Comparison of ENCODE assay signal across 1 cellular context in the genomic region with DNA sequence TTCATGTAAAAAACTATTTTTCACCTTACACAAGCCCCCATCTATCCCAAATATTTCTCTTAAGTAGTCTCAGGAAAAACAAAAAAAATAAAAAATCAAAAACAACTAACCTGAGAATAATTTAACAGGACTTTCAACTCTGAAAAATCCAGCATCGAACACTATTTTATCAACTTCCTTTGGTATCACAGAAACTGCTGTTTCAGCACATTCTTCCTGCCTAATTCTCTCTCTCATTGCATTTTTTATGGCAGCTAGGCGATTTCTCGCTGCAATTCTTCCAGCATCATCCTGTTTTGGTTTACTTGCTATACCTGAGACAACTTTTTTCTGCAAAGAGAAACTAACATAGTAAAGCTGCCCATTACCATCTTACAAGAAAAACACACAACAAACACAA.
TF ChIP-seq lines count a peak whose summit lies in the region.

No MANE protein-coding gene starts in this region.

TF ChIP-seq in K562, 482 proteins besides CTCF, POLR2A, EP300 and RAD21:
- TF ChIP-seq, protein P1, sequence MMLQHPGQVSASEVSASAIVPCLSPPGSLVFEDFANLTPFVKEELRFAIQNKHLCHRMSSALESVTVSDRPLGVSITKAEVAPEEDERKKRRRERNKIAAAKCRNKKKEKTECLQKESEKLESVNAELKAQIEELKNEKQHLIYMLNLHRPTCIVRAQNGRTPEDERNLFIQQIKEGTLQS (IDR thresholded peaks at IDR 0.05): no peak
- TF ChIP-seq, protein P1 (CRISPR knock-in tag; conservative IDR thresholded peaks at IDR 0.05): no peak
- TF ChIP-seq SMARCC2 (IDR thresholded peaks at IDR 0.05; ENCODE audit: low read depth) (no peak), ZNF217 (CRISPR knock-in tag; IDR thresholded peaks at IDR 0.05) (no peak), ZNF551 (CRISPR knock-in tag; IDR thresholded peaks at IDR 0.05) (no peak), ZNF3 (CRISPR knock-in tag; IDR thresholded peaks at IDR 0.05) (no peak), MAFG (tag; conservative IDR thresholded peaks at IDR 0.05) (peak; percentile 66; the same call in 1 of the 2 replicates), MAFK (IDR thresholded peaks at IDR 0.05; ENCODE audit: low read length) (peak; percentile 84), ZNF316 (IDR thresholded peaks at IDR 0.05) (peak; percentile 88), RBM34 (IDR thresholded peaks at IDR 0.05; ENCODE audit: borderline replicate concordance, insufficient read depth, low read length) (no peak), TEAD1 (CRISPR knock-in tag; IDR thresholded peaks at IDR 0.05) (no peak), C11orf30 (IDR thresholded peaks at IDR 0.05; ENCODE audit: low read depth) (peak; percentile 82), MAFF (IDR thresholded peaks at IDR 0.05; ENCODE audit: low read length) (peak; percentile 80), NCOA2 (IDR thresholded peaks at IDR 0.05; ENCODE audit: partially characterized antibody in 2 of 2) (no peak), MXI1 (IDR thresholded peaks at IDR 0.05; ENCODE audit: low read depth, low read length) (no peak)
- TF ChIP-seq, protein P2, sequence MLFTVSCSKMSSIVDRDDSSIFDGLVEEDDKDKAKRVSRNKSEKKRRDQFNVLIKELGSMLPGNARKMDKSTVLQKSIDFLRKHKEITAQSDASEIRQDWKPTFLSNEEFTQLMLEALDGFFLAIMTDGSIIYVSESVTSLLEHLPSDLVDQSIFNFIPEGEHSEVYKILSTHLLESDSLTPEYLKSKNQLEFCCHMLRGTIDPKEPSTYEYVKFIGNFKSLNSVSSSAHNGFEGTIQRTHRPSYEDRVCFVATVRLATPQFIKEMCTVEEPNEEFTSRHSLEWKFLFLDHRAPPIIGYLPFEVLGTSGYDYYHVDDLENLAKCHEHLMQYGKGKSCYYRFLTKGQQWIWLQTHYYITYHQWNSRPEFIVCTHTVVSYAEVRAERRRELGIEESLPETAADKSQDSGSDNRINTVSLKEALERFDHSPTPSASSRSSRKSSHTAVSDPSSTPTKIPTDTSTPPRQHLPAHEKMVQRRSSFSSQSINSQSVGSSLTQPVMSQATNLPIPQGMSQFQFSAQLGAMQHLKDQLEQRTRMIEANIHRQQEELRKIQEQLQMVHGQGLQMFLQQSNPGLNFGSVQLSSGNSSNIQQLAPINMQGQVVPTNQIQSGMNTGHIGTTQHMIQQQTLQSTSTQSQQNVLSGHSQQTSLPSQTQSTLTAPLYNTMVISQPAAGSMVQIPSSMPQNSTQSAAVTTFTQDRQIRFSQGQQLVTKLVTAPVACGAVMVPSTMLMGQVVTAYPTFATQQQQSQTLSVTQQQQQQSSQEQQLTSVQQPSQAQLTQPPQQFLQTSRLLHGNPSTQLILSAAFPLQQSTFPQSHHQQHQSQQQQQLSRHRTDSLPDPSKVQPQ (CRISPR knock-in tag; IDR thresholded peaks at IDR 0.05; ENCODE audit: borderline replicate concordance): no peak
- TF ChIP-seq, protein P3, sequence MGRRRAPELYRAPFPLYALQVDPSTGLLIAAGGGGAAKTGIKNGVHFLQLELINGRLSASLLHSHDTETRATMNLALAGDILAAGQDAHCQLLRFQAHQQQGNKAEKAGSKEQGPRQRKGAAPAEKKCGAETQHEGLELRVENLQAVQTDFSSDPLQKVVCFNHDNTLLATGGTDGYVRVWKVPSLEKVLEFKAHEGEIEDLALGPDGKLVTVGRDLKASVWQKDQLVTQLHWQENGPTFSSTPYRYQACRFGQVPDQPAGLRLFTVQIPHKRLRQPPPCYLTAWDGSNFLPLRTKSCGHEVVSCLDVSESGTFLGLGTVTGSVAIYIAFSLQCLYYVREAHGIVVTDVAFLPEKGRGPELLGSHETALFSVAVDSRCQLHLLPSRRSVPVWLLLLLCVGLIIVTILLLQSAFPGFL (CRISPR knock-in tag; IDR thresholded peaks at IDR 0.05): no peak
- TF ChIP-seq, protein P4, sequence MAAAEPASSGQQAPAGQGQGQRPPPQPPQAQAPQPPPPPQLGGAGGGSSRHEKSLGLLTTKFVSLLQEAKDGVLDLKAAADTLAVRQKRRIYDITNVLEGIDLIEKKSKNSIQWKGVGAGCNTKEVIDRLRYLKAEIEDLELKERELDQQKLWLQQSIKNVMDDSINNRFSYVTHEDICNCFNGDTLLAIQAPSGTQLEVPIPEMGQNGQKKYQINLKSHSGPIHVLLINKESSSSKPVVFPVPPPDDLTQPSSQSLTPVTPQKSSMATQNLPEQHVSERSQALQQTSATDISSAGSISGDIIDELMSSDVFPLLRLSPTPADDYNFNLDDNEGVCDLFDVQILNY (CRISPR knock-in tag; IDR thresholded peaks at IDR 0.05): no peak
- TF ChIP-seq, protein P5, sequence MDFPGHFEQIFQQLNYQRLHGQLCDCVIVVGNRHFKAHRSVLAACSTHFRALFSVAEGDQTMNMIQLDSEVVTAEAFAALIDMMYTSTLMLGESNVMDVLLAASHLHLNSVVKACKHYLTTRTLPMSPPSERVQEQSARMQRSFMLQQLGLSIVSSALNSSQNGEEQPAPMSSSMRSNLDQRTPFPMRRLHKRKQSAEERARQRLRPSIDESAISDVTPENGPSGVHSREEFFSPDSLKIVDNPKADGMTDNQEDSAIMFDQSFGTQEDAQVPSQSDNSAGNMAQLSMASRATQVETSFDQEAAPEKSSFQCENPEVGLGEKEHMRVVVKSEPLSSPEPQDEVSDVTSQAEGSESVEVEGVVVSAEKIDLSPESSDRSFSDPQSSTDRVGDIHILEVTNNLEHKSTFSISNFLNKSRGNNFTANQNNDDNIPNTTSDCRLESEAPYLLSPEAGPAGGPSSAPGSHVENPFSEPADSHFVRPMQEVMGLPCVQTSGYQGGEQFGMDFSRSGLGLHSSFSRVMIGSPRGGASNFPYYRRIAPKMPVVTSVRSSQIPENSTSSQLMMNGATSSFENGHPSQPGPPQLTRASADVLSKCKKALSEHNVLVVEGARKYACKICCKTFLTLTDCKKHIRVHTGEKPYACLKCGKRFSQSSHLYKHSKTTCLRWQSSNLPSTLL (IDR thresholded peaks at IDR 0.05): no peak
